In the genomic region with DNA sequence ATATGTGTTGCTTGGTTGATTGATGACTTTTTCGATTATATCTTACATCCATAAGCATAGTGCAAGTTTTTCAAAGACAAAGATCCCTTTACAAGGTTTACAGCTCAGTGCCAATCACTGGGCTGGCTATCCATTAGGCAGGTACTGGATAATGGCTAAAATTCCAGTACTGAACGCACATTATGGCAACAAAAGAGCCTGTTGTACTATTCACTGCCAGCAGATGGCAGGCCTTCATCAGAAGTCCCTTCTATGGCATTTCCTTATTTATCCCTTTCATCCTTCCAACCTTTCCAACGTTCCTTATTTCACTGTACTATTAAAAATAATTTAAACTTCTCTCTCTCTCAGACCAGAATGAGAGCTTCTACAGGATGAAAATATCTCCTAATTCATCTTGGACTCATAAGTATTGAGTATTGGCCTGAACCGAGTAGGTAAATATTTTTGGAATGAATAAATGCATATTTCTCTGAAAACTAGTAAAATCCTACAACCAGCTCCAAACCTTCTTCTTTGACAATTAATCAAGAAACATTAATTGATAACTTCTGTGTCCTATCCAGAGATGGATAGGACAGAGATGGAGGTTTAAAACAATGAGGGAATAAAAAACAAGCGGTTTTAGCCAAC, we compare ENCODE assay signal across 8 cellular contexts. TPM values are rescaled to one million over a fixed set of nuclear protein-coding genes. Genes with fewer than 3 reads are reported as not detected.
DNase-seq lines count a peak whose midpoint lies in the region; ATAC-seq and TF ChIP-seq lines count a peak whose summit lies in the region.

No MANE protein-coding gene starts in this region.

- no peak for TF ChIP-seq EP300 in upper lobe of left lung (IDR thresholded peaks at IDR 0.05)

- no peaks in the 10 kb centered on the region for H3K36me3 Mint-ChIP-seq in CD4-positive, CD25-positive, alpha-beta regulatory T cell

- peaks cover 3 to 17% (median 8%) of the 10 kb centered on the region in 4 donors for H3K4me1 Mint-ChIP-seq in CD4-positive, CD25-positive, alpha-beta regulatory T cell

- peak; percentile 31 to 60 (median 39) for DNase-seq in CD4-positive, CD25-positive, alpha-beta regulatory T cell
- DNase-seq in NCI-H774 (lab: John Stamatoyannopoulos, UW) (peak; percentile 41), activated T-cell treated with anti-CD3 and anti-CD28 coated beads for 4 hours (peak; percentile 28), fibroblast of mammary gland (ENCODE audit: low read depth) (peak; percentile 72), upper lobe of left lung (peak in 1 of 2 donors; percentile 49)

- H3K4me3 ChIP-seq in CD4-positive, CD25-positive, alpha-beta regulatory T cell (ENCODE audit: low read depth, low read length) = no peak overlapping the region
- H3K4me3 ChIP-seq in HEK293 (ENCODE audit: low read depth, low read length) (no peak overlapping the region), fibroblast of mammary gland (ENCODE audit: control insufficient read depth, low read depth, low read length) (no peak overlapping the region), neutrophil (ENCODE audit: low read depth in 1 of 2, low read length in 1 of 2) (no peak overlapping the region), upper lobe of left lung (no peak overlapping the region)

- peak; percentile 74; the same call in 1 of the 2 replicates for TF ChIP-seq CTCF in HEK293 (tag by site-specific recombination; IDR thresholded peaks at IDR 0.05)
- peak; percentile 93 for TF ChIP-seq CTCF in fibroblast of mammary gland (conservative IDR thresholded peaks at IDR 0.05; ENCODE audit: control insufficient read depth, insufficient read depth, low read depth, low read length)
- peak; percentile 83 for TF ChIP-seq CTCF in neutrophil (IDR thresholded peaks at IDR 0.05)
- peak; percentile 58 to 77 (median 70) for TF ChIP-seq CTCF in upper lobe of left lung (IDR thresholded peaks at IDR 0.05)

- no peaks in the 10 kb centered on the region for H3K9me3 Mint-ChIP-seq in CD4-positive, CD25-positive, alpha-beta regulatory T cell

- H3K4me1 ChIP-seq in CD4-positive, CD25-positive, alpha-beta regulatory T cell (ENCODE audit: control insufficient read depth, insufficient read depth, low read length, poor library complexity, severe bottlenecking) = peaks cover 12% of the 10 kb centered on the region
- H3K4me1 ChIP-seq in HEK293 (ENCODE audit: control insufficient read depth, insufficient read depth, low read length) = no peaks in the 10 kb centered on the region
- H3K4me1 ChIP-seq in neutrophil (ENCODE audit: control insufficient read depth in 1 of 2, insufficient read depth in 1 of 2, low read depth in 1 of 2, low read length in 1 of 2) = no peaks in the 10 kb centered on the region
- H3K4me1 ChIP-seq in upper lobe of left lung = no peaks in the 10 kb centered on the region

- no peaks in the 10 kb centered on the region for H3K9me3 ChIP-seq in CD4-positive, CD25-positive, alpha-beta regulatory T cell (ENCODE audit: control insufficient read depth in 2 of 2, low read length in 2 of 2)
- H3K9me3 ChIP-seq in HEK293 (ENCODE audit: control insufficient read depth, insufficient read depth, low read depth, low read length) (no peaks in the 10 kb centered on the region), neutrophil (no peaks in the 10 kb centered on the region), upper lobe of left lung (no peaks in the 10 kb centered on the region)

- peak overlapping the region in 1 of 3 donors; percentile 29 for H3K27ac Mint-ChIP-seq in CD4-positive, CD25-positive, alpha-beta regulatory T cell

- 29 to 35% methylated on average over 5 of the region's 5 CpGs for WGBS in upper lobe of left lung, 2 donors

- H3K4me3 Mint-ChIP-seq in CD4-positive, CD25-positive, alpha-beta regulatory T cell = no peak overlapping the region

- no peak for TF ChIP-seq POLR2A in upper lobe of left lung (IDR thresholded peaks at IDR 0.05)

- peaks cover 7% of the 10 kb centered on the region for H3K27me3 Mint-ChIP-seq in CD4-positive, CD25-positive, alpha-beta regulatory T cell

- H3K27ac ChIP-seq in CD4-positive, CD25-positive, alpha-beta regulatory T cell (ENCODE audit: insufficient read depth, low read length, poor library complexity, severe bottlenecking) = no peak overlapping the region
- H3K27ac ChIP-seq in HEK293 (ENCODE audit: extremely low read depth, low read depth, low read length) (no peak overlapping the region), neutrophil (no peak overlapping the region), upper lobe of left lung (no peak overlapping the region)

- no peaks in the 10 kb centered on the region for H3K27me3 ChIP-seq in CD4-positive, CD25-positive, alpha-beta regulatory T cell (ENCODE audit: control insufficient read depth, insufficient read depth, low read length)
- H3K27me3 ChIP-seq in neutrophil (peaks cover 1% of the 10 kb centered on the region), upper lobe of left lung (no peaks in the 10 kb centered on the region)

- POLR2A ChIA-PET in HEK293 (lab: Yijun Ruan, JAX) = no interaction called here

- ATAC-seq in CD4-positive, CD25-positive, alpha-beta regulatory T cell (ENCODE audit: low read depth in 2 of 2) = no peak
- ATAC-seq in upper lobe of left lung (ENCODE audit: low FRiP score in 2 of 2) = peak; percentile 71 to 87
- ATAC-seq in HG03039 (IDR thresholded peaks at IDR 0.05; ENCODE audit: unreplicated experiment) = no peak

- CTCF ChIA-PET in HEK293 (lab: Yijun Ruan, JAX) = interaction anchor here (0.5 to 6.5 kb wide), 56 partner anchors 8 to 886 kb away, joined by 3 to 96 read pairs (median 4); a partner anchor contains a TSS

- H3K36me3 ChIP-seq in CD4-positive, CD25-positive, alpha-beta regulatory T cell (ENCODE audit: control insufficient read depth, insufficient read depth, low read length) = no peaks in the 10 kb centered on the region
- no peaks in the 10 kb centered on the region for H3K36me3 ChIP-seq in HEK293 (ENCODE audit: control insufficient read depth in 2 of 2, insufficient read depth in 1 of 2, low read length in 2 of 2)
- H3K36me3 ChIP-seq in neutrophil = no peaks in the 10 kb centered on the region
- no peaks in the 10 kb centered on the region for H3K36me3 ChIP-seq in upper lobe of left lung

TF ChIP-seq in HEK293, 187 proteins besides CTCF, POLR2A, EP300 and RAD21 (continues in another document):
- TF ChIP-seq, protein P1, sequence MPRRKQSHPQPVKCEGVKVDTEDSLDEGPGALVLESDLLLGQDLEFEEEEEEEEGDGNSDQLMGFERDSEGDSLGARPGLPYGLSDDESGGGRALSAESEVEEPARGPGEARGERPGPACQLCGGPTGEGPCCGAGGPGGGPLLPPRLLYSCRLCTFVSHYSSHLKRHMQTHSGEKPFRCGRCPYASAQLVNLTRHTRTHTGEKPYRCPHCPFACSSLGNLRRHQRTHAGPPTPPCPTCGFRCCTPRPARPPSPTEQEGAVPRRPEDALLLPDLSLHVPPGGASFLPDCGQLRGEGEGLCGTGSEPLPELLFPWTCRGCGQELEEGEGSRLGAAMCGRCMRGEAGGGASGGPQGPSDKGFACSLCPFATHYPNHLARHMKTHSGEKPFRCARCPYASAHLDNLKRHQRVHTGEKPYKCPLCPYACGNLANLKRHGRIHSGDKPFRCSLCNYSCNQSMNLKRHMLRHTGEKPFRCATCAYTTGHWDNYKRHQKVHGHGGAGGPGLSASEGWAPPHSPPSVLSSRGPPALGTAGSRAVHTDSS (tag by site-specific recombination; IDR thresholded peaks at IDR 0.05) = no peak
- TF ChIP-seq ZNF670 (tag by site-specific recombination; IDR thresholded peaks at IDR 0.05; ENCODE audit: low read depth) = no peak
- TF ChIP-seq, protein P2, sequence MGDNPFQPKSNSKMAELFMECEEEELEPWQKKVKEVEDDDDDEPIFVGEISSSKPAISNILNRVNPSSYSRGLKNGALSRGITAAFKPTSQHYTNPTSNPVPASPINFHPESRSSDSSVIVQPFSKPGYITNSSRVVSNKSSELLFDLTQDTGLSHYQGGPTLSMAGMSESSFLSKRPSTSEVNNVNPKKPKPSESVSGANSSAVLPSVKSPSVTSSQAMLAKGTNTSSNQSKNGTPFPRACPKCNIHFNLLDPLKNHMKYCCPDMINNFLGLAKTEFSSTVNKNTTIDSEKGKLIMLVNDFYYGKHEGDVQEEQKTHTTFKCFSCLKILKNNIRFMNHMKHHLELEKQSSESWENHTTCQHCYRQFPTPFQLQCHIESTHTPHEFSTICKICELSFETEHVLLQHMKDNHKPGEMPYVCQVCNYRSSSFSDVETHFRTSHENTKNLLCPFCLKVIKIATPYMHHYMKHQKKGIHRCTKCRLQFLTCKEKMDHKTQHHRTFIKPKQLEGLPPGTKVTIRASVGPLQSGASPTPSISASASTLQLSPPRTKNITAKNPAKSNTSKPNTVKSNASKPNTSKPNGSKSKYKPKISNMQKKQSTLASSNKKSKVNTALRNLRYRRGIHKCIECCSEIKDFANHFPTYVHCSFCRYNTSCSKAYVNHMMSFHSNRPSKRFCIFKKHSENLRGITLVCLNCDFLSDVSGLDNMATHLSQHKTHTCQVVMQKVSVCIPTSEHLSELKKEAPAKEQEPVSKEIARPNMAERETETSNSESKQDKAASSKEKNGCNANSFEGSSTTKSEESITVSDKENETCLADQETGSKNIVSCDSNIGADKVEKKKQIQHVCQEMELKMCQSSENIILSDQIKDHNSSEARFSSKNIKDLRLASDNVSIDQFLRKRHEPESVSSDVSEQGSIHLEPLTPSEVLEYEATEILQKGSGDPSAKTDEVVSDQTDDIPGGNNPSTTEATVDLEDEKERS (tag by site-specific recombination; IDR thresholded peaks at IDR 0.05) = no peak
- TF ChIP-seq ZNF600 (tag by site-specific recombination; IDR thresholded peaks at IDR 0.05) = peak; percentile 48
- no peak for TF ChIP-seq SALL2 (tag by site-specific recombination; IDR thresholded peaks at IDR 0.05; ENCODE audit: borderline replicate concordance)
- no peak for TF ChIP-seq ZFP37 (tag by site-specific recombination; IDR thresholded peaks at IDR 0.05)
- no peak for TF ChIP-seq ZNF112 (tag by site-specific recombination; IDR thresholded peaks at IDR 0.05)
- TF ChIP-seq ZBTB17 (tag by site-specific recombination; IDR thresholded peaks at IDR 0.05) = no peak
- no peak for TF ChIP-seq ZFP41 (tag by site-specific recombination; IDR thresholded peaks at IDR 0.05; ENCODE audit: borderline replicate concordance)
- TF ChIP-seq ZNF654 (tag by site-specific recombination; IDR thresholded peaks at IDR 0.05; ENCODE audit: low read depth) = peak; percentile 94
- TF ChIP-seq ZNF239 (tag by site-specific recombination; IDR thresholded peaks at IDR 0.05) = no peak
- no peak for TF ChIP-seq ZSCAN16 (tag by site-specific recombination; IDR thresholded peaks at IDR 0.05)
- TF ChIP-seq IKZF3 (tag by site-specific recombination; IDR thresholded peaks at IDR 0.05) = peak; percentile 65

RNA-seq across cellular contexts. Expression of a gene that starts 6.7 kb away (rescaled TPM):
- not detected for total RNA-seq in CD4-positive, CD25-positive, alpha-beta regulatory T cell
- not detected for polyA plus RNA-seq in CD4-positive, CD25-positive, alpha-beta regulatory T cell
- not detected for total RNA-seq in upper lobe of left lung

RNA-seq across cellular contexts. Expression of a gene that starts 44.3 kb away (rescaled TPM):
- total RNA-seq in CD4-positive, CD25-positive, alpha-beta regulatory T cell = 65.8 TPM
- polyA plus RNA-seq in CD4-positive, CD25-positive, alpha-beta regulatory T cell = 10 to 100 TPM; 18.3 to 23.6 (median 19.8) TPM
- total RNA-seq in upper lobe of left lung = 10 to 100 TPM; 27.1 to 62.9 (median 40.7) TPM

Comparison
In these comparisons a context has a peak if more than half of its experiments do, and no peak if none do; other contexts are left out.
1. ATAC-seq: peak in upper lobe of left lung (2 of 2); none in CD4-positive, CD25-positive, alpha-beta regulatory T cell (0 of 2) and HG03039 (single experiment).
2. Peak in every context shown above with its lines, with median percentiles within 50 percentile points of each other: CTCF ChIP-seq.